Comparison of ENCODE assay signal across 16 cellular contexts in genomic region chr16:11635127-11635652, GRCh38.
"Had no signal": no experiment of that assay in that cellular context is flagged by ENCODE, and none has a peak within 500 bp of the region (broad histone marks: within the 10 kb centered on the region; RNA-seq: fewer than 3 reads in every experiment).

No MANE protein-coding gene starts in this region.

- H3K27me3 ChIP-seq: ascending aorta, breast epithelium, foreskin keratinocyte had no signal

- H3K9me3 ChIP-seq: ascending aorta, breast epithelium had no signal

- H3K27ac Mint-ChIP-seq: T-cell had no signal

- DNase-seq: activated CD4-positive, CD25-positive, alpha-beta regulatory T cell treated with anti-CD3 and anti-CD28 coated beads, Interleukin-2, amount 50 U/mL, for 72 hours; activated naive CD4-positive, alpha-beta T cell treated with Interleukin-2 at 50 U/mL for 16 hours; dermis blood vessel endothelial cell; effector memory CD8-positive, alpha-beta T cell; foreskin keratinocyte; head of caudate nucleus; naive thymus-derived CD8-positive, alpha-beta T cell; nucleus accumbens; retina; stimulated activated CD4-positive, alpha-beta T cell treated with anti-CD3 and anti-CD28 coated beads, Interleukin-2, amount 100 ng/mL, for 48 hours; stimulated activated naive CD4-positive, alpha-beta T cell treated with Interleukin-2 at 50 U/mL for 16 hours; T-cell; T1000 had no signal

- H3K27me3 Mint-ChIP-seq: effector memory CD8-positive, alpha-beta T cell; naive thymus-derived CD8-positive, alpha-beta T cell; T-cell had no signal

- H3K36me3 Mint-ChIP-seq: naive thymus-derived CD8-positive, alpha-beta T cell; T-cell had no signal

- H3K4me3 Mint-ChIP-seq: effector memory CD8-positive, alpha-beta T cell; T-cell had no signal

- H3K4me3 ChIP-seq: ascending aorta, breast epithelium, lung had no signal

- ATAC-seq: effector memory CD8-positive, alpha-beta T cell; naive thymus-derived CD8-positive, alpha-beta T cell; T-cell had no signal

- H3K27ac ChIP-seq: ascending aorta, breast epithelium had no signal

- H3K36me3 ChIP-seq: ascending aorta, breast epithelium had no signal

- H3K9me3 Mint-ChIP-seq: effector memory CD8-positive, alpha-beta T cell; naive thymus-derived CD8-positive, alpha-beta T cell; T-cell had no signal
